In the genomic region with DNA sequence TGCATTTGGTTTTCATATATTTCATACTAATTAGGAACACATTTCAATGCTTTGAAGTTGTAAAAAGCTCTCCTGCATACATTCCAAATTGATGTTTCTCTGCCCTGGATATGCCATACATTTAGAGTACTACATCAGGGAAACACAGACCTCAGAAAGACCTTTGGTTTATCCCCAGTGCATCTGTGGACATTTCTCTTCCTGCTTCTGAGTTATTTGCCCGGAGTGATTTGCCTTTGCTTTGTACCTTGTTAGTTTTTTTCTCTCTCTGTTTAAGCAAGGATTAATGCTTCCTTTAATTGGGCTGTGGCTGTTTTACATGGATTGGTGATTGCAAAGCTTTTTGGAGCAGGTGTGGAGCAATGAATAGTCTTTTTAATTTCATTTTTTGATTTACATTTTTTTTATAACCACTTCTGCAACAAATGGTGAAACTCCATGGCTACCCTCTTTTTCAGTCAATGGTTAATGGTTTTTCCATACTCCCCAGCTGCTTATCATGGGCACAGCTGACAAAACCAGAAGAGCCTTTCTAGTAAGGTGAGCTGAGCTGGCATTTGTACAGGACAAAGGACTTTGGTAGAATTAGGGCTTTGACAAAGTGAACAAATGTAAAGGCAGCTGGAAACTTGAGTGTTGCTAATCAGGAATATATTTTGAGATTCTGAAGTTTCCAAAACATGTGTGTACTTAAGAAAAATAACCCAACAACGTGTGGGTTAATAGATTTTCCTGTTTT, we compare ENCODE assay signal across 20 cellular contexts. TPM values are rescaled to one million over a fixed set of nuclear protein-coding genes. Genes with fewer than 3 reads are reported as not detected.
A peak's percentile ranks its signal among the peaks of the same experiment; 100 is the strongest.
DNase-seq lines count a peak whose midpoint lies in the region; ATAC-seq, FAIRE-seq and TF ChIP-seq lines count a peak whose summit lies in the region.
"Had no signal": no experiment of that assay in that cellular context is flagged by ENCODE, and none has a peak within 500 bp of the region (broad histone marks: within the 10 kb centered on the region; RNA-seq: fewer than 3 reads in every experiment).

No MANE protein-coding gene starts in this region.

- ATAC-seq in HepG2: peak; percentile 81
- no peak for ATAC-seq in HG03097 (IDR thresholded peaks at IDR 0.05; ENCODE audit: low FRiP score, unreplicated experiment)
- ATAC-seq: GM12878 had no signal

- H3K9ac ChIP-seq in KMS-11: no peak overlapping the region; the same call in 1 of the 2 replicates
- no peak overlapping the region for H3K9ac ChIP-seq in HepG2 (ENCODE audit: insufficient read depth, low read depth, low read length)

- peaks cover 18% of the 10 kb centered on the region for H3K4me1 Mint-ChIP-seq in Caco-2 (ENCODE audit: low read depth, unreplicated experiment)
- H3K4me1 Mint-ChIP-seq: activated naive CD4-positive, alpha-beta T cell treated with anti-CD3 and anti-CD28 coated beads, Interleukin-2, amount 10 ng/mL, durations not matched to agents 7 days and 5 days had no signal

- H3K4me3 Mint-ChIP-seq in Caco-2 (ENCODE audit: unreplicated experiment): peak overlapping the region; percentile 30
- H3K4me3 Mint-ChIP-seq: activated naive CD4-positive, alpha-beta T cell treated with anti-CD3 and anti-CD28 coated beads, Interleukin-2, amount 10 ng/mL, durations not matched to agents 7 days and 5 days; memory B cell had no signal

- H3K9me3 Mint-ChIP-seq in Caco-2 (ENCODE audit: unreplicated experiment): no peaks in the 10 kb centered on the region
- H3K9me3 Mint-ChIP-seq: activated naive CD4-positive, alpha-beta T cell treated with anti-CD3 and anti-CD28 coated beads, Interleukin-2, amount 10 ng/mL, durations not matched to agents 7 days and 5 days had no signal

- no peak for FAIRE-seq in HepG2 (lab: Jason Lieb, UNC)
- FAIRE-seq: astrocyte, endometrium, GM12878 had no signal

- H3K4me3 ChIP-seq in Caco-2 (ENCODE audit: low read depth, low read length): no peak overlapping the region
- H3K4me3 ChIP-seq in KMS-11 (IDR thresholded peaks at IDR 0.05; ENCODE audit: insufficient read depth, low read depth, low read length): no peak overlapping the region
- H3K4me3 ChIP-seq in HepG2 (replicated peaks in 1 of 3; ENCODE audit: insufficient read depth in 1 of 3, low read depth in 2 of 3, low read length in 3 of 3): no peak overlapping the region; a peak in 1 of 6 replicates
- no peak overlapping the region for H3K4me3 ChIP-seq in dorsolateral prefrontal cortex
- H3K4me3 ChIP-seq: GM12878, testis had no signal

- DNase-seq in Caco-2: peak in 1 of 2 experiments; percentile 34
- DNase-seq in NCI-H69 (lab: John Stamatoyannopoulos, UW): peak; percentile 71
- DNase-seq in HepG2 (ENCODE audit: low spot score): peak; percentile 44
- DNase-seq in dorsolateral prefrontal cortex: no peak
- DNase-seq in stimulated activated CD4-positive, alpha-beta T cell treated with anti-CD3 and anti-CD28 coated beads, Interleukin-4, amount 100 ng/mL, for 24 hours: no peak
- no peak for DNase-seq in SIG-M5 treated with dmso at 0.1 percent for 504 hours (lab: John Stamatoyannopoulos, UW; ENCODE audit: unreplicated experiment)
- DNase-seq: activated naive CD4-positive, alpha-beta T cell treated with anti-CD3 and anti-CD28 coated beads, Interleukin-2, amount 10 ng/mL, durations not matched to agents 7 days and 5 days; cerebellar nuclear complex; GDM1; islet precursor cell; KBM-7; NCI-H1694; NCI-H82; testis had no signal

- CTCF ChIA-PET in Caco-2 (lab: Charles Lee): interaction anchor here (0.5 kb wide), 1 partner anchor 15 kb away, joined by 3 read pairs; no protein-coding TSS in a partner anchor
- CTCF ChIA-PET in HepG2 (lab: Yijun Ruan, JAX; ENCODE audit: low intra/inter-chr PET ratio, low total read pairs): no interaction called here

- no peak for TF ChIP-seq EP300 in HepG2 (IDR thresholded peaks at IDR 0.05; ENCODE audit: low read depth in 2 of 2, low read length in 2 of 2)
- no peak for TF ChIP-seq EP300 in HepG2 (CRISPR knock-in tag; IDR thresholded peaks at IDR 0.05; ENCODE audit: borderline replicate concordance)

- peak overlapping the region; percentile 26; the same call in 1 of the 2 replicates for H3K4me2 ChIP-seq in KMS-11
- H3K4me2 ChIP-seq in HepG2 (ENCODE audit: low read depth, low read length): peak overlapping the region; percentile 10; the same call in 1 of the 2 replicates

- H3K36me3 ChIP-seq in Caco-2 (ENCODE audit: control insufficient read depth, insufficient read depth, low read length) (no peaks in the 10 kb centered on the region), KMS-11 (ENCODE audit: insufficient read depth) (no peaks in the 10 kb centered on the region), HepG2 (replicated peaks in 1 of 2; ENCODE audit: control insufficient read depth in 1 of 2, insufficient read depth in 2 of 2, low read length in 2 of 2) (no peaks in the 10 kb centered on the region)

- H3K79me2 ChIP-seq in KMS-11 (ENCODE audit: insufficient read depth, low read depth): peaks cover 15% of the 10 kb centered on the region; the same call in 1 of the 2 replicates
- H3K79me2 ChIP-seq in HepG2 (ENCODE audit: insufficient read depth, low read length): no peaks in the 10 kb centered on the region

- H3K36me3 Mint-ChIP-seq in Caco-2 (ENCODE audit: insufficient read depth, unreplicated experiment): no peaks in the 10 kb centered on the region
- H3K36me3 Mint-ChIP-seq: activated naive CD4-positive, alpha-beta T cell treated with anti-CD3 and anti-CD28 coated beads, Interleukin-2, amount 10 ng/mL, durations not matched to agents 7 days and 5 days had no signal

- 11% methylated on average over 2 of the region's 2 CpGs for WGBS in HepG2 (ENCODE audit: low lambda C conversion rate)

- in situ Hi-C loops in HepG2 (cut with HindIII; ENCODE audit: extremely low pct_ligation_motif_present, low pct_unique_long_range_greater_than_20kb): no loop called here

- BruUV-seq in Caco-2 (replicated peaks; lab: Mats Ljungman, UMichigan) (no TSS peak), HepG2 (replicated peaks; lab: Mats Ljungman, UMichigan) (no TSS peak)

- POLR2A ChIA-PET in Caco-2 (lab: Charles Lee) (no interaction called here), HepG2 (lab: Yijun Ruan, JAX) (no interaction called here)

- H3K9me3 ChIP-seq in Caco-2 (no peaks in the 10 kb centered on the region), HepG2 (ENCODE audit: low read length) (no peaks in the 10 kb centered on the region)
- H3K9me3 ChIP-seq: testis had no signal

- no peaks in the 10 kb centered on the region for H3K27me3 ChIP-seq in Caco-2 (replicated peaks; ENCODE audit: control insufficient read depth, insufficient read depth, low read length)
- no peaks in the 10 kb centered on the region for H3K27me3 ChIP-seq in KMS-11 (ENCODE audit: insufficient read depth, low read depth)
- H3K27me3 ChIP-seq in HepG2 (ENCODE audit: control insufficient read depth in 1 of 2, insufficient read depth in 2 of 2, low read length in 2 of 2): no peaks in the 10 kb centered on the region
- H3K27me3 ChIP-seq in dorsolateral prefrontal cortex: no peaks in the 10 kb centered on the region
- H3K27me3 ChIP-seq: testis had no signal

- intact Hi-C loops in Caco-2 (cut with micrococcal nuclease; ENCODE audit: unreplicated experiment) (no loop called here), HepG2 (cut with micrococcal nuclease; ENCODE audit: unreplicated experiment) (no loop called here), dorsolateral prefrontal cortex (cut with DNase I) (no loop called here)

- no peak overlapping the region for H3K27ac Mint-ChIP-seq in Caco-2 (ENCODE audit: unreplicated experiment)
- H3K27ac Mint-ChIP-seq: activated naive CD4-positive, alpha-beta T cell treated with anti-CD3 and anti-CD28 coated beads, Interleukin-2, amount 10 ng/mL, durations not matched to agents 7 days and 5 days; memory B cell had no signal

- H4K20me1 ChIP-seq in KMS-11 (ENCODE audit: insufficient read depth): no peaks in the 10 kb centered on the region
- no peaks in the 10 kb centered on the region for H4K20me1 ChIP-seq in HepG2 (ENCODE audit: insufficient read depth, low read length)

- TF ChIP-seq POLR2A in HepG2 (IDR thresholded peaks at IDR 0.05; ENCODE audit: insufficient read depth in 1 of 2, low read depth in 2 of 2, low read length in 2 of 2): no peak

- TF ChIP-seq CTCF in Caco-2 (IDR thresholded peaks at IDR 0.05; ENCODE audit: insufficient read depth in 1 of 2, low read depth in 1 of 2, low read length in 1 of 2, severe bottlenecking in 1 of 2, unreplicated experiment in 1 of 2): no peak
- TF ChIP-seq CTCF in KMS-11 (conservative IDR thresholded peaks at IDR 0.05; ENCODE audit: low read depth, low read length): no peak
- TF ChIP-seq CTCF in HepG2 (CRISPR knock-in tag; IDR thresholded peaks at IDR 0.05): no peak
- no peak for TF ChIP-seq CTCF in dorsolateral prefrontal cortex (IDR thresholded peaks at IDR 0.05 in 54 of 56, conservative IDR thresholded peaks at IDR 0.05 in 2 of 56; ENCODE audit: low read depth in 1 of 56, partially characterized antibody in 56 of 56)

- peak overlapping the region; percentile 47 for H3K27ac ChIP-seq in KMS-11
- no peak overlapping the region for H3K27ac ChIP-seq in HepG2 (ENCODE audit: extremely low read length, insufficient read depth, low read length)
- H3K27ac ChIP-seq in dorsolateral prefrontal cortex: peak overlapping the region in 7 of 59 donors; percentile 0 to 31 (median 22)
- H3K27ac ChIP-seq: testis had no signal

- no peaks in the 10 kb centered on the region for H3K27me3 Mint-ChIP-seq in Caco-2 (ENCODE audit: insufficient read depth, unreplicated experiment)
- H3K27me3 Mint-ChIP-seq: activated naive CD4-positive, alpha-beta T cell treated with anti-CD3 and anti-CD28 coated beads, Interleukin-2, amount 10 ng/mL, durations not matched to agents 7 days and 5 days; memory B cell had no signal

- H3K4me1 ChIP-seq in Caco-2 (peaks cover 29% of the 10 kb centered on the region), KMS-11 (ENCODE audit: low read depth, poor library complexity, severe bottlenecking) (peaks cover 35% of the 10 kb centered on the region), HepG2 (ENCODE audit: insufficient read depth, low read length) (peaks cover 25% of the 10 kb centered on the region)
- H3K4me1 ChIP-seq: testis had no signal

- TF ChIP-seq RAD21 in HepG2 (CRISPR knock-in tag; IDR thresholded peaks at IDR 0.05): no peak

- H2AFZ ChIP-seq in KMS-11 (ENCODE audit: low read depth) (no peak overlapping the region), HepG2 (ENCODE audit: low read length) (no peak overlapping the region)

RNA-seq across cellular contexts. Expression of gene ZSWIM6, which starts 54.2 kb away (rescaled TPM):
- 10.0 and 10.7 TPM in 2 replicates for total RNA-seq in Caco-2 (2022)
- total RNA-seq in HepG2 (2016; rRNA removed; fragmentation: Illumina TruSeq; extraction: Trizol): 0.82 and 0.83 TPM in 2 replicates
- total RNA-seq in HepG2 (2016; cell fraction: cytosol; rRNA removed; fragmentation: Illumina TruSeq; extraction: Trizol; ENCODE audit: low read depth): 0.91 and 0.97 TPM in 2 replicates
- 0.68 and 0.89 TPM in 2 replicates for total RNA-seq in HepG2 (2016; cell fraction: insoluble cytoplasmic fraction; rRNA removed; fragmentation: Illumina TruSeq; extraction: Trizol)
- total RNA-seq in HepG2 (2016; cell fraction: membrane; rRNA removed; fragmentation: Illumina TruSeq; extraction: Trizol): 0.43 and 0.45 TPM in 2 replicates
- total RNA-seq in HepG2 (2016; cell fraction: nucleus; rRNA removed; fragmentation: Illumina TruSeq; extraction: Trizol): 1.5 and 1.8 TPM in 2 replicates
- polyA plus RNA-seq in HepG2 (2011; rRNA removed): 1.9 and 2.6 TPM in 2 replicates
- 1.2 and 1.5 TPM in 2 replicates for polyA plus RNA-seq in HepG2 (2011; cell fraction: cytosol; rRNA removed)
- 4.2 and 4.3 TPM in 2 replicates for polyA plus RNA-seq in HepG2 (2011; cell fraction: nucleus; rRNA removed)
- 1.3 and 1.7 TPM in 2 replicates for polyA plus RNA-seq in HepG2 (2012)
- 0.05 TPM in 1 of 2 replicates, not detected in the other for polyA plus RNA-seq in HepG2 (2016; cell fraction: cytosol; fragmentation: Illumina TruSeq; extraction: Trizol; ENCODE audit: low read depth)
- polyA plus RNA-seq in HepG2 (2016; cell fraction: insoluble cytoplasmic fraction; fragmentation: Illumina TruSeq; extraction: Trizol; ENCODE audit: low read depth): 0.93 and 1.0 TPM in 2 replicates
- polyA plus RNA-seq in HepG2 (2016; cell fraction: membrane; fragmentation: Illumina TruSeq; extraction: Trizol; ENCODE audit: low read depth): 0.13 and 0.15 TPM in 2 replicates
- 3.2 and 3.3 TPM in 2 replicates for polyA plus RNA-seq in HepG2 (2016; cell fraction: nucleus; fragmentation: Illumina TruSeq; extraction: Trizol; ENCODE audit: insufficient read depth, low read depth)
- polyA minus RNA-seq in HepG2 (2011; rRNA and poly(A)+ RNA removed; ENCODE audit: low replicate concordance): 6.2 and 32.4 TPM in 2 replicates
- 2.8 and 3.3 TPM in 2 replicates for polyA minus RNA-seq in HepG2 (2011; cell fraction: cytosol; rRNA and poly(A)+ RNA removed)
- 5.5 and 7.1 TPM in 2 replicates for polyA minus RNA-seq in HepG2 (2011; cell fraction: nucleus; rRNA and poly(A)+ RNA removed)
- 10 to 100 TPM; 22.5 to 67.2 (median 31.6) TPM for total RNA-seq in dorsolateral prefrontal cortex

Comparison
In these comparisons a context has a peak if more than half of its experiments do, and no peak if none do; other contexts are left out.
1. DNase-seq: peak in NCI-H69 (single experiment) and HepG2 (single experiment); none in dorsolateral prefrontal cortex (0 of 10), stimulated activated CD4-positive, alpha-beta T cell treated with anti-CD3 and anti-CD28 coated beads, Interleukin-4, amount 100 ng/mL, for 24 hours (single experiment) and SIG-M5 treated with dmso at 0.1 percent for 504 hours (single experiment).